1 cellular context compared by ENCODE assay signal in the genomic region with DNA sequence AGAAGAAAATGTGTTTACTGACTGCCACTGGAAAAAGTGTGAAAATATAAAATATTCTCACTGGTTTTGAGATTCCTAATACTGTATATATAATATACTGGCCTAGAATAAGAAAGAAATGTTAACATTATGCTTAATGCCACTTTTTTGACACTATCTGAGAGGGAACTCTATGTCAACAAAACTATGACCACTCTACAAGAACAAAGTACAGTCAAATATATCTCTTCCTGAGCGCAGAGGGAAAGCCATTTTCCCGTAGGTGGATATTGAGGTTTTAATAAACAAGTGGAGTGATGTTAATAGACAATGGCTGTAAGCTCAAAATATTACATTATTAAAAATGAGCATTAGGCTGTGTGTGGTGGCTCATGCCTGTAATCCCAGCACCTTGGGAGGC.
TF ChIP-seq lines count a peak whose summit lies in the region.

No MANE protein-coding gene starts in this region.

TF ChIP-seq in HepG2, 621 proteins besides CTCF, POLR2A, EP300 and RAD21 (continued from another document and continues in another):
- TF ChIP-seq, protein P1, sequence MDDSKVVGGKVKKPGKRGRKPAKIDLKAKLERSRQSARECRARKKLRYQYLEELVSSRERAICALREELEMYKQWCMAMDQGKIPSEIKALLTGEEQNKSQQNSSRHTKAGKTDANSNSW (CRISPR knock-in tag; IDR thresholded peaks at IDR 0.05; ENCODE audit: borderline replicate concordance): no peak
- TF ChIP-seq, protein P2, sequence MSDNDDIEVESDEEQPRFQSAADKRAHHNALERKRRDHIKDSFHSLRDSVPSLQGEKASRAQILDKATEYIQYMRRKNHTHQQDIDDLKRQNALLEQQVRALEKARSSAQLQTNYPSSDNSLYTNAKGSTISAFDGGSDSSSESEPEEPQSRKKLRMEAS (IDR thresholded peaks at IDR 0.05): no peak
- TF ChIP-seq ZNF761 (CRISPR knock-in tag; conservative IDR thresholded peaks at IDR 0.05): no peak
- no peak for TF ChIP-seq MTA1 (CRISPR knock-in tag; IDR thresholded peaks at IDR 0.05; ENCODE audit: borderline replicate concordance)
- TF ChIP-seq, protein P3, sequence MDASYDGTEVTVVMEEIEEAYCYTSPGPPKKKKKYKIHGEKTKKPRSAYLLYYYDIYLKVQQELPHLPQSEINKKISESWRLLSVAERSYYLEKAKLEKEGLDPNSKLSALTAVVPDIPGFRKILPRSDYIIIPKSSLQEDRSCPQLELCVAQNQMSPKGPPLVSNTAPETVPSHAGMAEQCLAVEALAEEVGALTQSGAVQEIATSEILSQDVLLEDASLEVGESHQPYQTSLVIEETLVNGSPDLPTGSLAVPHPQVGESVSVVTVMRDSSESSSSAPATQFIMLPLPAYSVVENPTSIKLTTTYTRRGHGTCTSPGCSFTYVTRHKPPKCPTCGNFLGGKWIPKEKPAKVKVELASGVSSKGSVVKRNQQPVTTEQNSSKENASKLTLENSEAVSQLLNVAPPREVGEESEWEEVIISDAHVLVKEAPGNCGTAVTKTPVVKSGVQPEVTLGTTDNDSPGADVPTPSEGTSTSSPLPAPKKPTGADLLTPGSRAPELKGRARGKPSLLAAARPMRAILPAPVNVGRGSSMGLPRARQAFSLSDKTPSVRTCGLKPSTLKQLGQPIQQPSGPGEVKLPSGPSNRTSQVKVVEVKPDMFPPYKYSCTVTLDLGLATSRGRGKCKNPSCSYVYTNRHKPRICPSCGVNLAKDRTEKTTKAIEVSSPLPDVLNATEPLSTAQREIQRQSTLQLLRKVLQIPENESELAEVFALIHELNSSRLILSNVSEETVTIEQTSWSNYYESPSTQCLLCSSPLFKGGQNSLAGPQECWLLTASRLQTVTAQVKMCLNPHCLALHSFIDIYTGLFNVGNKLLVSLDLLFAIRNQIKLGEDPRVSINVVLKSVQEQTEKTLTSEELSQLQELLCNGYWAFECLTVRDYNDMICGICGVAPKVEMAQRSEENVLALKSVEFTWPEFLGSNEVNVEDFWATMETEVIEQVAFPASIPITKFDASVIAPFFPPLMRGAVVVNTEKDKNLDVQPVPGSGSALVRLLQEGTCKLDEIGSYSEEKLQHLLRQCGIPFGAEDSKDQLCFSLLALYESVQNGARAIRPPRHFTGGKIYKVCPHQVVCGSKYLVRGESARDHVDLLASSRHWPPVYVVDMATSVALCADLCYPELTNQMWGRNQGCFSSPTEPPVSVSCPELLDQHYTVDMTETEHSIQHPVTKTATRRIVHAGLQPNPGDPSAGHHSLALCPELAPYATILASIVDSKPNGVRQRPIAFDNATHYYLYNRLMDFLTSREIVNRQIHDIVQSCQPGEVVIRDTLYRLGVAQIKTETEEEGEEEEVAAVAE (CRISPR knock-in tag; IDR thresholded peaks at IDR 0.05; ENCODE audit: borderline replicate concordance): no peak
- TF ChIP-seq HDAC1 (CRISPR knock-in tag; IDR thresholded peaks at IDR 0.05): 0 out of 2 replicates have a peak, but pooled peaks have one; percentile 22
- no peak for TF ChIP-seq PRPF4 (IDR thresholded peaks at IDR 0.05; ENCODE audit: low read depth, low read length, poor library complexity, severe bottlenecking)
- TF ChIP-seq, protein P4, sequence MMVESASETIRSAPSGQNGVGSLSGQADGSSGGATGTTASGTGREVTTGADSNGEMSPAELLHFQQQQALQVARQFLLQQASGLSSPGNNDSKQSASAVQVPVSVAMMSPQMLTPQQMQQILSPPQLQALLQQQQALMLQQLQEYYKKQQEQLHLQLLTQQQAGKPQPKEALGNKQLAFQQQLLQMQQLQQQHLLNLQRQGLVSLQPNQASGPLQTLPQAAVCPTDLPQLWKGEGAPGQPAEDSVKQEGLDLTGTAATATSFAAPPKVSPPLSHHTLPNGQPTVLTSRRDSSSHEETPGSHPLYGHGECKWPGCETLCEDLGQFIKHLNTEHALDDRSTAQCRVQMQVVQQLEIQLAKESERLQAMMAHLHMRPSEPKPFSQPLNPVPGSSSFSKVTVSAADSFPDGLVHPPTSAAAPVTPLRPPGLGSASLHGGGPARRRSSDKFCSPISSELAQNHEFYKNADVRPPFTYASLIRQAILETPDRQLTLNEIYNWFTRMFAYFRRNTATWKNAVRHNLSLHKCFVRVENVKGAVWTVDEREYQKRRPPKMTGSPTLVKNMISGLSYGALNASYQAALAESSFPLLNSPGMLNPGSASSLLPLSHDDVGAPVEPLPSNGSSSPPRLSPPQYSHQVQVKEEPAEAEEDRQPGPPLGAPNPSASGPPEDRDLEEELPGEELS (CRISPR knock-in tag; IDR thresholded peaks at IDR 0.05): no peak
- TF ChIP-seq, protein P5, sequence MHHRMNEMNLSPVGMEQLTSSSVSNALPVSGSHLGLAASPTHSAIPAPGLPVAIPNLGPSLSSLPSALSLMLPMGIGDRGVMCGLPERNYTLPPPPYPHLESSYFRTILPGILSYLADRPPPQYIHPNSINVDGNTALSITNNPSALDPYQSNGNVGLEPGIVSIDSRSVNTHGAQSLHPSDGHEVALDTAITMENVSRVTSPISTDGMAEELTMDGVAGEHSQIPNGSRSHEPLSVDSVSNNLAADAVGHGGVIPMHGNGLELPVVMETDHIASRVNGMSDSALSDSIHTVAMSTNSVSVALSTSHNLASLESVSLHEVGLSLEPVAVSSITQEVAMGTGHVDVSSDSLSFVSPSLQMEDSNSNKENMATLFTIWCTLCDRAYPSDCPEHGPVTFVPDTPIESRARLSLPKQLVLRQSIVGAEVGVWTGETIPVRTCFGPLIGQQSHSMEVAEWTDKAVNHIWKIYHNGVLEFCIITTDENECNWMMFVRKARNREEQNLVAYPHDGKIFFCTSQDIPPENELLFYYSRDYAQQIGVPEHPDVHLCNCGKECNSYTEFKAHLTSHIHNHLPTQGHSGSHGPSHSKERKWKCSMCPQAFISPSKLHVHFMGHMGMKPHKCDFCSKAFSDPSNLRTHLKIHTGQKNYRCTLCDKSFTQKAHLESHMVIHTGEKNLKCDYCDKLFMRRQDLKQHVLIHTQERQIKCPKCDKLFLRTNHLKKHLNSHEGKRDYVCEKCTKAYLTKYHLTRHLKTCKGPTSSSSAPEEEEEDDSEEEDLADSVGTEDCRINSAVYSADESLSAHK (CRISPR knock-in tag; IDR thresholded peaks at IDR 0.05; ENCODE audit: borderline replicate concordance): no peak
- TF ChIP-seq, protein P6, sequence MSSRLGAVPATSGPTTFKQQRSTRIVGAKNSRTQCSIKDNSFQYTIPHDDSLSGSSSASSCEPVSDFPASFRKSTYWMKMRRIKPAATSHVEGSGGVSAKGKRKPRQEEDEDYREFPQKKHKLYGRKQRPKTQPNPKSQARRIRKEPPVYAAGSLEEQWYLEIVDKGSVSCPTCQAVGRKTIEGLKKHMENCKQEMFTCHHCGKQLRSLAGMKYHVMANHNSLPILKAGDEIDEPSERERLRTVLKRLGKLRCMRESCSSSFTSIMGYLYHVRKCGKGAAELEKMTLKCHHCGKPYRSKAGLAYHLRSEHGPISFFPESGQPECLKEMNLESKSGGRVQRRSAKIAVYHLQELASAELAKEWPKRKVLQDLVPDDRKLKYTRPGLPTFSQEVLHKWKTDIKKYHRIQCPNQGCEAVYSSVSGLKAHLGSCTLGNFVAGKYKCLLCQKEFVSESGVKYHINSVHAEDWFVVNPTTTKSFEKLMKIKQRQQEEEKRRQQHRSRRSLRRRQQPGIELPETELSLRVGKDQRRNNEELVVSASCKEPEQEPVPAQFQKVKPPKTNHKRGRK (CRISPR knock-in tag; IDR thresholded peaks at IDR 0.05): no peak
- no peak for TF ChIP-seq ZNF772 (CRISPR knock-in tag; IDR thresholded peaks at IDR 0.05)
- TF ChIP-seq ZFP36 (IDR thresholded peaks at IDR 0.05; ENCODE audit: borderline replicate concordance, low read depth, low read length, partially characterized antibody): no peak
- peak; percentile 52; the same call in 1 of the 2 replicates for TF ChIP-seq TARDBP (CRISPR knock-in tag; IDR thresholded peaks at IDR 0.05)
- no peak for TF ChIP-seq ADNP (CRISPR knock-in tag; IDR thresholded peaks at IDR 0.05)
- TF ChIP-seq ZNF205 (CRISPR knock-in tag; IDR thresholded peaks at IDR 0.05): no peak
- TF ChIP-seq NFIB (CRISPR knock-in tag; IDR thresholded peaks at IDR 0.05; ENCODE audit: borderline replicate concordance): no peak
- TF ChIP-seq ZNF30 (CRISPR knock-in tag; IDR thresholded peaks at IDR 0.05): no peak
- TF ChIP-seq, protein P7, sequence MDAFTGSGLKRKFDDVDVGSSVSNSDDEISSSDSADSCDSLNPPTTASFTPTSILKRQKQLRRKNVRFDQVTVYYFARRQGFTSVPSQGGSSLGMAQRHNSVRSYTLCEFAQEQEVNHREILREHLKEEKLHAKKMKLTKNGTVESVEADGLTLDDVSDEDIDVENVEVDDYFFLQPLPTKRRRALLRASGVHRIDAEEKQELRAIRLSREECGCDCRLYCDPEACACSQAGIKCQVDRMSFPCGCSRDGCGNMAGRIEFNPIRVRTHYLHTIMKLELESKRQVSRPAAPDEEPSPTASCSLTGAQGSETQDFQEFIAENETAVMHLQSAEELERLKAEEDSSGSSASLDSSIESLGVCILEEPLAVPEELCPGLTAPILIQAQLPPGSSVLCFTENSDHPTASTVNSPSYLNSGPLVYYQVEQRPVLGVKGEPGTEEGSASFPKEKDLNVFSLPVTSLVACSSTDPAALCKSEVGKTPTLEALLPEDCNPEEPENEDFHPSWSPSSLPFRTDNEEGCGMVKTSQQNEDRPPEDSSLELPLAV (CRISPR knock-in tag; conservative IDR thresholded peaks at IDR 0.05; ENCODE audit: low read depth): no peak
- no peak for TF ChIP-seq SMARCE1 (IDR thresholded peaks at IDR 0.05; ENCODE audit: borderline replicate concordance)
- TF ChIP-seq CHD4 (IDR thresholded peaks at IDR 0.05; ENCODE audit: borderline replicate concordance, low read length): no peak
- no peak for TF ChIP-seq ZNF274 (CRISPR knock-in tag; IDR thresholded peaks at IDR 0.05)
- no peak for TF ChIP-seq ATAD3A (CRISPR knock-in tag; IDR thresholded peaks at IDR 0.05)
- no peak for TF ChIP-seq MED8 (CRISPR knock-in tag; IDR thresholded peaks at IDR 0.05; ENCODE audit: insufficient replicate concordance)
- TF ChIP-seq, protein P8, sequence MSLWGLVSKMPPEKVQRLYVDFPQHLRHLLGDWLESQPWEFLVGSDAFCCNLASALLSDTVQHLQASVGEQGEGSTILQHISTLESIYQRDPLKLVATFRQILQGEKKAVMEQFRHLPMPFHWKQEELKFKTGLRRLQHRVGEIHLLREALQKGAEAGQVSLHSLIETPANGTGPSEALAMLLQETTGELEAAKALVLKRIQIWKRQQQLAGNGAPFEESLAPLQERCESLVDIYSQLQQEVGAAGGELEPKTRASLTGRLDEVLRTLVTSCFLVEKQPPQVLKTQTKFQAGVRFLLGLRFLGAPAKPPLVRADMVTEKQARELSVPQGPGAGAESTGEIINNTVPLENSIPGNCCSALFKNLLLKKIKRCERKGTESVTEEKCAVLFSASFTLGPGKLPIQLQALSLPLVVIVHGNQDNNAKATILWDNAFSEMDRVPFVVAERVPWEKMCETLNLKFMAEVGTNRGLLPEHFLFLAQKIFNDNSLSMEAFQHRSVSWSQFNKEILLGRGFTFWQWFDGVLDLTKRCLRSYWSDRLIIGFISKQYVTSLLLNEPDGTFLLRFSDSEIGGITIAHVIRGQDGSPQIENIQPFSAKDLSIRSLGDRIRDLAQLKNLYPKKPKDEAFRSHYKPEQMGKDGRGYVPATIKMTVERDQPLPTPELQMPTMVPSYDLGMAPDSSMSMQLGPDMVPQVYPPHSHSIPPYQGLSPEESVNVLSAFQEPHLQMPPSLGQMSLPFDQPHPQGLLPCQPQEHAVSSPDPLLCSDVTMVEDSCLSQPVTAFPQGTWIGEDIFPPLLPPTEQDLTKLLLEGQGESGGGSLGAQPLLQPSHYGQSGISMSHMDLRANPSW (CRISPR knock-in tag; IDR thresholded peaks at IDR 0.05; ENCODE audit: borderline replicate concordance): no peak
- TF ChIP-seq, protein P9, sequence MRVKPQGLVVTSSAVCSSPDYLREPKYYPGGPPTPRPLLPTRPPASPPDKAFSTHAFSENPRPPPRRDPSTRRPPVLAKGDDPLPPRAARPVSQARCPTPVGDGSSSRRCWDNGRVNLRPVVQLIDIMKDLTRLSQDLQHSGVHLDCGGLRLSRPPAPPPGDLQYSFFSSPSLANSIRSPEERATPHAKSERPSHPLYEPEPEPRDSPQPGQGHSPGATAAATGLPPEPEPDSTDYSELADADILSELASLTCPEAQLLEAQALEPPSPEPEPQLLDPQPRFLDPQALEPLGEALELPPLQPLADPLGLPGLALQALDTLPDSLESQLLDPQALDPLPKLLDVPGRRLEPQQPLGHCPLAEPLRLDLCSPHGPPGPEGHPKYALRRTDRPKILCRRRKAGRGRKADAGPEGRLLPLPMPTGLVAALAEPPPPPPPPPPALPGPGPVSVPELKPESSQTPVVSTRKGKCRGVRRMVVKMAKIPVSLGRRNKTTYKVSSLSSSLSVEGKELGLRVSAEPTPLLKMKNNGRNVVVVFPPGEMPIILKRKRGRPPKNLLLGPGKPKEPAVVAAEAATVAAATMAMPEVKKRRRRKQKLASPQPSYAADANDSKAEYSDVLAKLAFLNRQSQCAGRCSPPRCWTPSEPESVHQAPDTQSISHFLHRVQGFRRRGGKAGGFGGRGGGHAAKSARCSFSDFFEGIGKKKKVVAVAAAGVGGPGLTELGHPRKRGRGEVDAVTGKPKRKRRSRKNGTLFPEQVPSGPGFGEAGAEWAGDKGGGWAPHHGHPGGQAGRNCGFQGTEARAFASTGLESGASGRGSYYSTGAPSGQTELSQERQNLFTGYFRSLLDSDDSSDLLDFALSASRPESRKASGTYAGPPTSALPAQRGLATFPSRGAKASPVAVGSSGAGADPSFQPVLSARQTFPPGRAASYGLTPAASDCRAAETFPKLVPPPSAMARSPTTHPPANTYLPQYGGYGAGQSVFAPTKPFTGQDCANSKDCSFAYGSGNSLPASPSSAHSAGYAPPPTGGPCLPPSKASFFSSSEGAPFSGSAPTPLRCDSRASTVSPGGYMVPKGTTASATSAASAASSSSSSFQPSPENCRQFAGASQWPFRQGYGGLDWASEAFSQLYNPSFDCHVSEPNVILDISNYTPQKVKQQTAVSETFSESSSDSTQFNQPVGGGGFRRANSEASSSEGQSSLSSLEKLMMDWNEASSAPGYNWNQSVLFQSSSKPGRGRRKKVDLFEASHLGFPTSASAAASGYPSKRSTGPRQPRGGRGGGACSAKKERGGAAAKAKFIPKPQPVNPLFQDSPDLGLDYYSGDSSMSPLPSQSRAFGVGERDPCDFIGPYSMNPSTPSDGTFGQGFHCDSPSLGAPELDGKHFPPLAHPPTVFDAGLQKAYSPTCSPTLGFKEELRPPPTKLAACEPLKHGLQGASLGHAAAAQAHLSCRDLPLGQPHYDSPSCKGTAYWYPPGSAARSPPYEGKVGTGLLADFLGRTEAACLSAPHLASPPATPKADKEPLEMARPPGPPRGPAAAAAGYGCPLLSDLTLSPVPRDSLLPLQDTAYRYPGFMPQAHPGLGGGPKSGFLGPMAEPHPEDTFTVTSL (CRISPR knock-in tag; IDR thresholded peaks at IDR 0.05; ENCODE audit: borderline replicate concordance): peak; percentile 77; the same call in 1 of the 2 replicates
- no peak for TF ChIP-seq ZNF160 (CRISPR knock-in tag; IDR thresholded peaks at IDR 0.05)
- TF ChIP-seq, protein P10, sequence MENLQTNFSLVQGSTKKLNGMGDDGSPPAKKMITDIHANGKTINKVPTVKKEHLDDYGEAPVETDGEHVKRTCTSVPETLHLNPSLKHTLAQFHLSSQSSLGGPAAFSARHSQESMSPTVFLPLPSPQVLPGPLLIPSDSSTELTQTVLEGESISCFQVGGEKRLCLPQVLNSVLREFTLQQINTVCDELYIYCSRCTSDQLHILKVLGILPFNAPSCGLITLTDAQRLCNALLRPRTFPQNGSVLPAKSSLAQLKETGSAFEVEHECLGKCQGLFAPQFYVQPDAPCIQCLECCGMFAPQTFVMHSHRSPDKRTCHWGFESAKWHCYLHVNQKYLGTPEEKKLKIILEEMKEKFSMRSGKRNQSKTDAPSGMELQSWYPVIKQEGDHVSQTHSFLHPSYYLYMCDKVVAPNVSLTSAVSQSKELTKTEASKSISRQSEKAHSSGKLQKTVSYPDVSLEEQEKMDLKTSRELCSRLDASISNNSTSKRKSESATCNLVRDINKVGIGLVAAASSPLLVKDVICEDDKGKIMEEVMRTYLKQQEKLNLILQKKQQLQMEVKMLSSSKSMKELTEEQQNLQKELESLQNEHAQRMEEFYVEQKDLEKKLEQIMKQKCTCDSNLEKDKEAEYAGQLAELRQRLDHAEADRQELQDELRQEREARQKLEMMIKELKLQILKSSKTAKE (CRISPR knock-in tag; IDR thresholded peaks at IDR 0.05; ENCODE audit: borderline replicate concordance): no peak
- no peak for TF ChIP-seq ZFP1 (CRISPR knock-in tag; IDR thresholded peaks at IDR 0.05)
- peak; percentile 44; the same call in 1 of the 2 replicates for TF ChIP-seq FOXA3 (CRISPR knock-in tag; IDR thresholded peaks at IDR 0.05)
